In genomic region chr13:113208424-113209335, GRCh38 we compare ENCODE assay signal across 8 cellular contexts. TPM values are rescaled to one million over a fixed set of nuclear protein-coding genes. Genes with fewer than 3 reads are reported as not detected.
DNase-seq lines count a peak whose midpoint lies in the region; ATAC-seq, FAIRE-seq and TF ChIP-seq lines count a peak whose summit lies in the region.

PCID2 (minus strand) TSS chr13:113208669; CDS start chr13:113208634, 35 bp downstream.

- peak within 1 kb of the TSS; percentile 99 for H4K8ac ChIP-seq in H1 (ENCODE audit: extremely low read depth, insufficient read depth, low read length)
- H4K8ac ChIP-seq in mesendoderm (ENCODE audit: low read depth, low read length), result peak within 1 kb of the TSS; percentile 5

- H3K79me2 ChIP-seq in H1 (ENCODE audit: control insufficient read depth in 1 of 2, insufficient read depth in 2 of 2, low read length in 2 of 2) (peaks cover 45 to 84% of the 10 kb centered on the region in 2 experiments), mesendoderm (ENCODE audit: control insufficient read depth, insufficient read depth, low read length) (peaks cover 80% of the 10 kb centered on the region)

- peaks cover 5% of the 10 kb centered on the region for H3K23me2 ChIP-seq in H1 (ENCODE audit: low read depth, low read length)

- H3K23ac ChIP-seq in H1 (ENCODE audit: insufficient read length), result no peak within 1 kb of the TSS
- no peak within 1 kb of the TSS for H3K23ac ChIP-seq in mesendoderm (ENCODE audit: low read length)

- peak within 1 kb of the TSS; percentile 94 for H4K91ac ChIP-seq in H1 (replicated peaks; ENCODE audit: insufficient read length, low read length)

- peak within 1 kb of the TSS; percentile 55; the same call in 1 of the 2 replicates for H2AFZ ChIP-seq in H1 (ENCODE audit: low read length)

- peaks cover 10 to 23% of the 10 kb centered on the region in 2 experiments for H4K20me1 ChIP-seq in H1 (replicated peaks in 1 of 2; ENCODE audit: control insufficient read depth in 1 of 2, insufficient read depth in 2 of 2, low read length in 2 of 2)

- H2BK120ac ChIP-seq in H1 (replicated peaks; ENCODE audit: low read depth, low read length) (no peak within 1 kb of the TSS), mesendoderm (ENCODE audit: low read depth, low read length) (peak within 1 kb of the TSS; percentile 93)

- peak within 1 kb of the TSS; percentile 77 to 93 (median 84) for H3K4me3 ChIP-seq in H1 (ENCODE audit: extremely low read depth in 1 of 4, insufficient read depth in 2 of 4, low read depth in 3 of 4, low read length in 4 of 4)
- peak within 1 kb of the TSS; percentile 83 for H3K4me3 ChIP-seq in mesendoderm (ENCODE audit: low read length)

- no peak within 1 kb of the TSS for H2BK20ac ChIP-seq in H1 (ENCODE audit: low read length)

- CTCF ChIA-PET in H1 (lab: Charles Lee; ENCODE audit: partially characterized antibody), result interaction anchor here (0.7 to 1.5 kb wide), 2 partner anchors 11 to 17 kb away, joined by 3 to 4 read pairs; no protein-coding TSS in a partner anchor

- peak within 1 kb of the TSS; percentile 90 for H3K56ac ChIP-seq in H1 (replicated peaks; ENCODE audit: insufficient read length, low read depth, low read length)
- peak within 1 kb of the TSS; percentile 96 for H3K56ac ChIP-seq in mesendoderm (ENCODE audit: low read length)

- peak; percentile 61 for DNase-seq in CMK (ENCODE audit: low read depth)
- DNase-seq in HS-27A (ENCODE audit: low read depth), result peak; percentile 59
- peak; percentile 66 for DNase-seq in NOMO-1 treated with dmso at 0.1 percent for 144 hours (lab: John Stamatoyannopoulos, UW; ENCODE audit: unreplicated experiment)
- DNase-seq in activated CD8-positive, alpha-beta memory T cell treated with anti-CD3 and anti-CD28 coated beads for 48 hours (ENCODE audit: low read depth in 2 of 3, low spot score in 2 of 3), result peak; percentile 77 to 91 (median 81)
- peak; percentile 66 to 98 for DNase-seq in H1 (ENCODE audit: low read depth in 1 of 2, low spot score in 2 of 2)
- DNase-seq in mesendoderm, result peak; percentile 97
- DNase-seq in stimulated activated CD8-positive, alpha-beta memory T cell treated with anti-CD3 and anti-CD28 coated beads, Interleukin-15, amount 100 ng/mL, for 1 hour (ENCODE audit: low read depth), result peak; percentile 82

- H2BK15ac ChIP-seq in H1 (ENCODE audit: low read length) (peak within 1 kb of the TSS; percentile 76; the same call in 1 of the 2 replicates), mesendoderm (replicated peaks; ENCODE audit: low read depth) (no peak within 1 kb of the TSS)

- peak within 1 kb of the TSS; percentile 97 for H4K5ac ChIP-seq in H1 (ENCODE audit: insufficient read length, low read depth, low read length)
- no peak within 1 kb of the TSS for H4K5ac ChIP-seq in mesendoderm (ENCODE audit: low read length)

- FAIRE-seq in H1 (lab: Jason Lieb, UNC), result no peak

- H3K36me3 ChIP-seq in H1 (ENCODE audit: control insufficient read depth in 2 of 4, insufficient read depth in 4 of 4, low read length in 3 of 4), result peaks cover 0 to 17% (median 1%) of the 10 kb centered on the region in 4 experiments; a peak in 4 of 8 replicates
- H3K36me3 ChIP-seq in mesendoderm (ENCODE audit: control insufficient read depth, insufficient read depth, low read length), result no peaks in the 10 kb centered on the region

- ATAC-seq in GM19467 (IDR thresholded peaks at IDR 0.05; ENCODE audit: unreplicated experiment), result peak; percentile 71

- H3K9ac ChIP-seq in H1 (replicated peaks in 1 of 4; ENCODE audit: extremely low read depth in 1 of 4, low read depth in 3 of 4, low read length in 3 of 4) (peak within 1 kb of the TSS; percentile 90 to 92 (median 92)), mesendoderm (ENCODE audit: low read length) (peak within 1 kb of the TSS; percentile 93)

- TF ChIP-seq CTCF in H1 (IDR thresholded peaks at IDR 0.05; ENCODE audit: control extremely low read depth in 1 of 3, insufficient read depth in 1 of 3, low read depth in 1 of 3, low read length in 3 of 3), result 0 out of 4 replicates have a peak, but pooled peaks of 1 of the 3 experiments have one; percentile 9

- POLR2A ChIA-PET in H1 (lab: Charles Lee; ENCODE audit: partially characterized antibody), result interaction anchor here (0.6 to 3.7 kb wide), 34 partner anchors 8 to 376 kb away, joined by 3 to 26 read pairs (median 4); partner anchors contain the start of genes GRTP1, LAMP1, MCF2L and TFDP1

- H3K4me1 ChIP-seq in H1 (replicated peaks in 1 of 4; ENCODE audit: control insufficient read depth in 3 of 4, insufficient read depth in 4 of 4, low read length in 3 of 4), result peaks cover 2 to 7% (median 3%) of the 10 kb centered on the region in 4 experiments; a peak in 5 of 7 replicates
- H3K4me1 ChIP-seq in mesendoderm (ENCODE audit: control insufficient read depth, low read depth, low read length), result peaks cover 3% of the 10 kb centered on the region

- no peaks in the 10 kb centered on the region for H3K9me3 ChIP-seq in H1 (ENCODE audit: insufficient read depth in 2 of 2, low read depth in 1 of 2, low read length in 1 of 2)

- peak within 1 kb of the TSS; percentile 72; the same call in 1 of the 2 replicates for H2BK12ac ChIP-seq in H1 (ENCODE audit: low read depth, low read length)

- H3K18ac ChIP-seq in H1 (ENCODE audit: extremely low read depth, low read length) (peak within 1 kb of the TSS; percentile 79), mesendoderm (ENCODE audit: low read length) (peak within 1 kb of the TSS; percentile 100)

- TF ChIP-seq POLR2A in H1 (IDR thresholded peaks at IDR 0.05; ENCODE audit: control extremely low read depth in 1 of 2, low read depth in 2 of 2, low read length in 2 of 2), result peak; percentile 89 to 90

- H2BK5ac ChIP-seq in H1 (ENCODE audit: low read depth, low read length), result peak within 1 kb of the TSS; percentile 92
- peak within 1 kb of the TSS; percentile 54 for H2BK5ac ChIP-seq in mesendoderm (ENCODE audit: low read length)

- H3K14ac ChIP-seq in H1 (ENCODE audit: insufficient read length), result no peak within 1 kb of the TSS

- H3K4ac ChIP-seq in H1 (replicated peaks; ENCODE audit: insufficient read length, low read depth, low read length) (peak within 1 kb of the TSS; percentile 69), mesendoderm (ENCODE audit: low read depth, low read length) (peak within 1 kb of the TSS; percentile 99)

- H3K4me2 ChIP-seq in H1 (ENCODE audit: insufficient read depth in 1 of 2, low read depth in 2 of 2, low read length in 2 of 2) (peak within 1 kb of the TSS; percentile 68 to 95), mesendoderm (ENCODE audit: low read length) (peak within 1 kb of the TSS; percentile 54)

- peak; percentile 47 to 84; a peak in 2 of 3 replicates for TF ChIP-seq EP300 in H1 (IDR thresholded peaks at IDR 0.05; ENCODE audit: borderline replicate concordance in 1 of 2, low read depth in 2 of 2, low read length in 2 of 2)

- H2AK5ac ChIP-seq in H1 (ENCODE audit: low read depth, low read length) (no peak within 1 kb of the TSS; the same call in 1 of the 2 replicates), mesendoderm (ENCODE audit: low read length) (no peak within 1 kb of the TSS)

- H3K27ac ChIP-seq in H1 (ENCODE audit: low read depth, low read length) (peak within 1 kb of the TSS; percentile 97), mesendoderm (ENCODE audit: low read depth, low read length) (peak within 1 kb of the TSS; percentile 98)

- WGBS in H1 (ENCODE audit: extremely low coverage in 1 of 2, insufficient coverage in 1 of 2, insufficient read length in 1 of 2, insufficient replicate concordance in 2 of 2, low coverage in 1 of 2, low lambda C conversion rate in 2 of 2, missing lambda C conversion rate in 1 of 2), 2 experiments, result 0% methylated on average over 36 of the region's 102 CpGs; no CpG with 5 or more reads in 1 of the 2 experiments
- WGBS in mesendoderm (ENCODE audit: extremely low coverage, insufficient coverage, low lambda C conversion rate), result no CpG with 5 or more reads among the region's 102 CpGs

- H3K27me3 ChIP-seq in H1 (replicated peaks in 1 of 4; ENCODE audit: control insufficient read depth in 3 of 4, extremely low read depth in 1 of 4, insufficient read depth in 3 of 4, low read length in 3 of 4) (no peaks in the 10 kb centered on the region), mesendoderm (ENCODE audit: insufficient read depth, low read length, poor library complexity) (no peaks in the 10 kb centered on the region)

- peaks cover 16% of the 10 kb centered on the region for H3K79me1 ChIP-seq in H1 (ENCODE audit: low read depth, low read length)
- peaks cover 9% of the 10 kb centered on the region for H3K79me1 ChIP-seq in mesendoderm (ENCODE audit: low read length)

- TF ChIP-seq RAD21 in H1 (IDR thresholded peaks at IDR 0.05 in 1 of 2, conservative IDR thresholded peaks at IDR 0.05 in 1 of 2; ENCODE audit: low read depth in 2 of 2, low read length in 2 of 2), result no peak

TF ChIP-seq in H1, 55 proteins besides CTCF, POLR2A, EP300 and RAD21 (continues in another document):
- TF ChIP-seq NANOG (IDR thresholded peaks at IDR 0.05; ENCODE audit: insufficient read depth, low read depth, low read length, poor library complexity, severe bottlenecking), result peak; percentile 65
- TF ChIP-seq YY1 (IDR thresholded peaks at IDR 0.05; ENCODE audit: low read depth, low read length), result peak; percentile 64; the same call in 1 of the 2 replicates
- peak; percentile 98 for TF ChIP-seq ASH2L (IDR thresholded peaks at IDR 0.05; ENCODE audit: low read length)
- TF ChIP-seq SIX5 (IDR thresholded peaks at IDR 0.05; ENCODE audit: low read depth, low read length), result peak; percentile 46; the same call in 1 of the 2 replicates
- peak; percentile 19; the same call in 1 of the 2 replicates for TF ChIP-seq GTF2F1 (IDR thresholded peaks at IDR 0.05; ENCODE audit: borderline replicate concordance, low read depth, low read length)
- TF ChIP-seq BCL11A (IDR thresholded peaks at IDR 0.05; ENCODE audit: low read depth in 2 of 2, low read length in 2 of 2), result no peak
- 0 out of 2 replicates have a peak, but pooled peaks have one; percentile 20 for TF ChIP-seq POU5F1 (IDR thresholded peaks at IDR 0.05; ENCODE audit: low read depth, low read length)
- TF ChIP-seq EGR1 (IDR thresholded peaks at IDR 0.05; ENCODE audit: borderline replicate concordance, low read depth, low read length), result peak; percentile 76; the same call in 1 of the 2 replicates
- TF ChIP-seq TAF1 (IDR thresholded peaks at IDR 0.05; ENCODE audit: low read depth, low read length), result peak; percentile 98
- no peak for TF ChIP-seq SAP30 (IDR thresholded peaks at IDR 0.05; ENCODE audit: insufficient read depth, insufficient replicate concordance, low read length)

RNA-seq across cellular contexts. Expression of gene PCID2, which starts in this region (rescaled TPM):
- 72.8 and 75.1 TPM in 2 replicates for total RNA-seq in H1 (2021; fragmentation: NEBNext Ultra II Directional; extraction: Animal tissue kit (Norgen Biotek cat#: 25700))
- 53.8 and 72.4 TPM in 2 replicates for polyA plus RNA-seq in H1 (2011; rRNA removed)
- 93.3 TPM for polyA plus RNA-seq in H1 (2011; cell fraction: cytosol; rRNA removed)
- 68.1 TPM for polyA plus RNA-seq in H1 (2011; cell fraction: nucleus; rRNA removed)
- polyA plus RNA-seq in H1 (2012, experiment 1 of 2), result 64.7 to 89.2 TPM (median 76.4 TPM) in 4 replicates
- 14.9 TPM for polyA plus RNA-seq in H1 (2012, experiment 2 of 2)
- 55.6 TPM for polyA plus RNA-seq in H1 (2013, experiment 1 of 2)
- polyA plus RNA-seq in H1 (2013, experiment 2 of 2), result 51.0 TPM
- 82.6 and 138 TPM in 2 replicates for polyA minus RNA-seq in H1 (2011; rRNA and poly(A)+ RNA removed)
- 46.4 TPM for polyA minus RNA-seq in H1 (2011; cell fraction: cytosol; rRNA and poly(A)+ RNA removed)
- 79.3 TPM for polyA minus RNA-seq in H1 (2011; cell fraction: nucleus; rRNA and poly(A)+ RNA removed)
- polyA plus RNA-seq in mesendoderm (2013, experiment 1 of 2), result 54.1 TPM
- polyA plus RNA-seq in mesendoderm (2013, experiment 2 of 2), result 53.2 TPM

Comparison
In these comparisons a context has a peak if more than half of its experiments do, and no peak if none do; other contexts are left out.
1. Peak in every context shown above with its lines: DNase-seq, ATAC-seq, H3K4me3 ChIP-seq and H3K27ac ChIP-seq.